Comparison of ENCODE assay signal across 9 cellular contexts in the genomic region with DNA sequence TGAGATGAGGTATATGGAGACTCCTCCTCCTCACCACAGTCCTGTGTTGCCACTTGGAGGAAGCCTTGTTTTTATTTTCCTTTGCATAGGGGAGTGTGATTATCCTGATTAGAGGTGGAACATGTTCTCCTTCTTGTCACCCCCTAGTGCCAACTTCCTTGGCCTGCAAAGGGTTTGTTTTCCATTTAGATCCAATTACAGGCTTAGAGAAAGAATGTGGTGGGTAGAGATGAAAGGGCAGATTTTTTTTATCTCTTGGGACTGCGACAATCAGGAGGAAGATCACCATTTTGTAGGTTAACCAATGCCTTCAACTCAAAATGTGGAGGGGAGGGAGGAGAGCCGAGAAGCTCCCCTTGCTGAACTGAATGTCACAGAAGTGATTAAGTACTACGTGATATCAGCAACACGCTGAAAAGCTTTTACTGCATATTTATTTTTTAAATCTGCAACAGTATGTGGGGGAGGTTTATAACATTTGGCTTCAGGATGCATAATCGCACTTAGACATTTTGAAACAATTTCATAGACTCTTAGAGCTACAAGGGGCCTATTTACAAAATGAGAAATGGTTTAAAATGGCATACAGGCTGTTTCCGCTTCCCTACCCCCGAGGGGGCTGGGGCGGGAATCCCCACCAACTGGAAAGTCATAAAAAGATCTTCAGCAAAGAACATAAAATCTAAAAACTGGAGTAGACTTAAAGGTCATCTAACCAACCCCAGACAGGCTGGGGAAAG. TPM values are rescaled to one million over a fixed set of nuclear protein-coding genes. Genes with fewer than 3 reads are reported as not detected.
DNase-seq lines count a peak whose midpoint lies in the region; ATAC-seq and TF ChIP-seq lines count a peak whose summit lies in the region.
"Had no signal": no experiment of that assay in that cellular context is flagged by ENCODE, and none has a peak within 500 bp of the region (broad histone marks: within the 10 kb centered on the region; RNA-seq: fewer than 3 reads in every experiment).

No MANE protein-coding gene starts in this region.

- BruUV-seq in Calu3 (replicated peaks; lab: Mats Ljungman, UMichigan) = no TSS peak

- 0 out of 2 replicates have a peak overlapping the region, but pooled peaks have one; percentile 1 for H3K4me3 ChIP-seq in GM23338
- H3K4me3 ChIP-seq in astrocyte of the cerebellum (ENCODE audit: low read depth, low read length) = peak overlapping the region; percentile 48
- H3K4me3 ChIP-seq in osteoblast (ENCODE audit: insufficient read depth, low read length) = peak overlapping the region; percentile 69

- intact Hi-C loops in Calu3 (cut with micrococcal nuclease; ENCODE audit: unreplicated experiment) = loop anchor here (5.0 kb wide), 2 partner anchors 118 to 182 kb away; no protein-coding TSS in a partner anchor
- intact Hi-C loops in sciatic nerve (cut with DNase I) = no loop called here

- H3K79me2 ChIP-seq in GM23338 (replicated peaks; ENCODE audit: insufficient read depth) = peaks cover 19% of the 10 kb centered on the region
- H3K79me2 ChIP-seq in osteoblast (ENCODE audit: insufficient read depth, low read length) = peaks cover 33% of the 10 kb centered on the region

- no peaks in the 10 kb centered on the region for H3K9me2 ChIP-seq in GM23338 (ENCODE audit: insufficient read depth)

- H3K4me1 Mint-ChIP-seq in Calu3 (ENCODE audit: low read depth, unreplicated experiment) (peaks cover 56% of the 10 kb centered on the region), GM23338 (peaks cover 45% of the 10 kb centered on the region)

- H3K4me2 ChIP-seq in GM23338 = peak overlapping the region; percentile 23
- peak overlapping the region; percentile 82 for H3K4me2 ChIP-seq in osteoblast (ENCODE audit: insufficient read depth, low read length)

- H3K27me3 ChIP-seq in GM23338 (ENCODE audit: insufficient read depth) = no peaks in the 10 kb centered on the region
- H3K27me3 ChIP-seq in osteoblast (ENCODE audit: insufficient read depth, low read length) = no peaks in the 10 kb centered on the region

- CTCF ChIA-PET in Calu3 (lab: Charles Lee) = interaction anchor here (6.5 kb wide), 1 partner anchor 59 kb away, joined by 46 read pairs; no protein-coding TSS in a partner anchor

- H3K27ac ChIP-seq in GM23338 (ENCODE audit: low read depth) (no peak overlapping the region), osteoblast (ENCODE audit: low read depth, low read length) (peak overlapping the region; percentile 68)

- H3K36me3 ChIP-seq in GM23338 (ENCODE audit: insufficient read depth) (0 out of 2 replicates have a peak, but pooled peaks cover 5% of the 10 kb centered on the region), osteoblast (ENCODE audit: insufficient read depth, low read length) (peaks cover 52% of the 10 kb centered on the region)

- no peaks in the 10 kb centered on the region for H3K9me3 Mint-ChIP-seq in Calu3 (ENCODE audit: low read depth, unreplicated experiment)
- no peaks in the 10 kb centered on the region; the same call in 1 of the 3 replicates for H3K9me3 Mint-ChIP-seq in GM23338

- in situ Hi-C loops in astrocyte of the cerebellum (cut with HindIII; ENCODE audit: low sequenced_read_pairs) = no loop called here

- H3K4me1 ChIP-seq in GM23338 (ENCODE audit: insufficient read depth) (peaks cover 38% of the 10 kb centered on the region), osteoblast (ENCODE audit: insufficient read depth, low read length) (peaks cover 66% of the 10 kb centered on the region)

- H3K27ac Mint-ChIP-seq in Calu3 (ENCODE audit: unreplicated experiment) = peak overlapping the region; percentile 74
- no peak overlapping the region for H3K27ac Mint-ChIP-seq in GM23338
- H3K27ac Mint-ChIP-seq: activated naive CD8-positive, alpha-beta T cell had no signal

- H3F3A ChIP-seq in GM23338 (replicated peaks; ENCODE audit: low read depth) = no peaks in the 10 kb centered on the region

- H3K4me3 Mint-ChIP-seq in Calu3 (ENCODE audit: low read depth, unreplicated experiment) (peak overlapping the region; percentile 90), GM23338 (no peak overlapping the region)
- H3K4me3 Mint-ChIP-seq: activated naive CD8-positive, alpha-beta T cell had no signal

- H3K36me3 Mint-ChIP-seq in Calu3 (ENCODE audit: insufficient read depth, unreplicated experiment) (peaks cover 37% of the 10 kb centered on the region), GM23338 (ENCODE audit: low read depth) (peaks cover 3% of the 10 kb centered on the region; the same call in 1 of the 3 replicates)
- H3K36me3 Mint-ChIP-seq: activated naive CD8-positive, alpha-beta T cell had no signal

- no peaks in the 10 kb centered on the region for H4K20me1 ChIP-seq in GM23338 (replicated peaks; ENCODE audit: insufficient read depth)
- H4K20me1 ChIP-seq in osteoblast (ENCODE audit: insufficient read depth, low read length) = peaks cover 4% of the 10 kb centered on the region

- H3K9me3 ChIP-seq in osteoblast (ENCODE audit: low read depth, low read length) = no peaks in the 10 kb centered on the region

- DNase-seq in Calu3 (no peak), GM23338 (ENCODE audit: low spot score) (peak; percentile 57), astrocyte of the cerebellum (ENCODE audit: low read depth) (no peak), osteoblast (ENCODE audit: insufficient read length, low spot score, missing footprints) (no peak), globus pallidus (ENCODE audit: low spot score) (no peak), sciatic nerve (ENCODE audit: low spot score) (no peak)

- TF ChIP-seq CTCF in Calu3 (IDR thresholded peaks at IDR 0.05; ENCODE audit: unreplicated experiment) (no peak), GM23338 (conservative IDR thresholded peaks at IDR 0.05; ENCODE audit: low read depth in 2 of 2) (peak in 1 of 2 experiments; percentile 20; a peak in 2 of 4 replicates), astrocyte of the cerebellum (IDR thresholded peaks at IDR 0.05; ENCODE audit: low read depth, low read length, missing control alignments) (no peak), osteoblast (IDR thresholded peaks at IDR 0.05; ENCODE audit: extremely low read depth, low read depth, low read length) (no peak)

- H2AFZ ChIP-seq in GM23338 = no peak overlapping the region
- no peak overlapping the region for H2AFZ ChIP-seq in osteoblast (ENCODE audit: low read length)

- no peaks in the 10 kb centered on the region for H3K27me3 Mint-ChIP-seq in Calu3 (ENCODE audit: unreplicated experiment)
- peaks cover 8% of the 10 kb centered on the region for H3K27me3 Mint-ChIP-seq in GM23338 (ENCODE audit: insufficient read depth, low read depth, poor library complexity)

- no peak for ATAC-seq in GM23338
- ATAC-seq in GM21529 (IDR thresholded peaks at IDR 0.05; ENCODE audit: unreplicated experiment) = no peak
- ATAC-seq in HG03439 (IDR thresholded peaks at IDR 0.05; ENCODE audit: unreplicated experiment) = no peak
- no peak for ATAC-seq in sciatic nerve

TF ChIP-seq in GM23338, 12 proteins besides CTCF, POLR2A, EP300 and RAD21 (continues in another document):
- TF ChIP-seq NANOG (IDR thresholded peaks at IDR 0.05; ENCODE audit: borderline replicate concordance) (no peak), EZH2 (IDR thresholded peaks at IDR 0.05; ENCODE audit: low read depth, unreplicated experiment) (no peak), EZH2phosphoT487 (IDR thresholded peaks at IDR 0.05; ENCODE audit: unreplicated experiment) (no peak), CREB1 (CRISPR knock-in tag; IDR thresholded peaks at IDR 0.05; ENCODE audit: low read depth) (no peak)
- TF ChIP-seq, protein P1, sequence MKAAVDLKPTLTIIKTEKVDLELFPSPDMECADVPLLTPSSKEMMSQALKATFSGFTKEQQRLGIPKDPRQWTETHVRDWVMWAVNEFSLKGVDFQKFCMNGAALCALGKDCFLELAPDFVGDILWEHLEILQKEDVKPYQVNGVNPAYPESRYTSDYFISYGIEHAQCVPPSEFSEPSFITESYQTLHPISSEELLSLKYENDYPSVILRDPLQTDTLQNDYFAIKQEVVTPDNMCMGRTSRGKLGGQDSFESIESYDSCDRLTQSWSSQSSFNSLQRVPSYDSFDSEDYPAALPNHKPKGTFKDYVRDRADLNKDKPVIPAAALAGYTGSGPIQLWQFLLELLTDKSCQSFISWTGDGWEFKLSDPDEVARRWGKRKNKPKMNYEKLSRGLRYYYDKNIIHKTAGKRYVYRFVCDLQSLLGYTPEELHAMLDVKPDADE (IDR thresholded peaks at IDR 0.05) = no peak
- TF ChIP-seq, protein P2, sequence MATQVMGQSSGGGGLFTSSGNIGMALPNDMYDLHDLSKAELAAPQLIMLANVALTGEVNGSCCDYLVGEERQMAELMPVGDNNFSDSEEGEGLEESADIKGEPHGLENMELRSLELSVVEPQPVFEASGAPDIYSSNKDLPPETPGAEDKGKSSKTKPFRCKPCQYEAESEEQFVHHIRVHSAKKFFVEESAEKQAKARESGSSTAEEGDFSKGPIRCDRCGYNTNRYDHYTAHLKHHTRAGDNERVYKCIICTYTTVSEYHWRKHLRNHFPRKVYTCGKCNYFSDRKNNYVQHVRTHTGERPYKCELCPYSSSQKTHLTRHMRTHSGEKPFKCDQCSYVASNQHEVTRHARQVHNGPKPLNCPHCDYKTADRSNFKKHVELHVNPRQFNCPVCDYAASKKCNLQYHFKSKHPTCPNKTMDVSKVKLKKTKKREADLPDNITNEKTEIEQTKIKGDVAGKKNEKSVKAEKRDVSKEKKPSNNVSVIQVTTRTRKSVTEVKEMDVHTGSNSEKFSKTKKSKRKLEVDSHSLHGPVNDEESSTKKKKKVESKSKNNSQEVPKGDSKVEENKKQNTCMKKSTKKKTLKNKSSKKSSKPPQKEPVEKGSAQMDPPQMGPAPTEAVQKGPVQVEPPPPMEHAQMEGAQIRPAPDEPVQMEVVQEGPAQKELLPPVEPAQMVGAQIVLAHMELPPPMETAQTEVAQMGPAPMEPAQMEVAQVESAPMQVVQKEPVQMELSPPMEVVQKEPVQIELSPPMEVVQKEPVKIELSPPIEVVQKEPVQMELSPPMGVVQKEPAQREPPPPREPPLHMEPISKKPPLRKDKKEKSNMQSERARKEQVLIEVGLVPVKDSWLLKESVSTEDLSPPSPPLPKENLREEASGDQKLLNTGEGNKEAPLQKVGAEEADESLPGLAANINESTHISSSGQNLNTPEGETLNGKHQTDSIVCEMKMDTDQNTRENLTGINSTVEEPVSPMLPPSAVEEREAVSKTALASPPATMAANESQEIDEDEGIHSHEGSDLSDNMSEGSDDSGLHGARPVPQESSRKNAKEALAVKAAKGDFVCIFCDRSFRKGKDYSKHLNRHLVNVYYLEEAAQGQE (IDR thresholded peaks at IDR 0.05; ENCODE audit: unreplicated experiment) = no peak

RNA-seq across cellular contexts. Expression of a gene that starts 2.4 kb away (rescaled TPM):
- total RNA-seq in Calu3 (2022) (21.9 and 46.0 TPM in 2 replicates), osteoblast (213 and 294 TPM in 2 replicates), sciatic nerve (68.7 TPM)
- total RNA-seq in GM23338 (2014; rRNA removed; shearing (Covaris generic)) = 23.5 and 35.3 TPM in 2 replicates
- 21.4 and 21.8 TPM in 2 replicates for polyA plus RNA-seq in GM23338 (2016; fragmentation: Nextera tagmentation; extraction: Ambion mirVana)

Comparison
In these comparisons a context has a peak if more than half of its experiments do, and no peak if none do; other contexts are left out.
1. H3K4me3 ChIP-seq: peak in every context shown above with its lines; median percentile 69 in osteoblast; 48 in astrocyte of the cerebellum; 1 in GM23338.